1 cellular context compared by ENCODE assay signal in genomic region chr1:151534662-151535278, GRCh38.
TF ChIP-seq lines count a peak whose summit lies in the region.

No MANE protein-coding gene starts in this region.

TF ChIP-seq in HepG2, 621 proteins besides CTCF, POLR2A, EP300 and RAD21 (continued from another document and continues in another):
- TF ChIP-seq, protein P1, sequence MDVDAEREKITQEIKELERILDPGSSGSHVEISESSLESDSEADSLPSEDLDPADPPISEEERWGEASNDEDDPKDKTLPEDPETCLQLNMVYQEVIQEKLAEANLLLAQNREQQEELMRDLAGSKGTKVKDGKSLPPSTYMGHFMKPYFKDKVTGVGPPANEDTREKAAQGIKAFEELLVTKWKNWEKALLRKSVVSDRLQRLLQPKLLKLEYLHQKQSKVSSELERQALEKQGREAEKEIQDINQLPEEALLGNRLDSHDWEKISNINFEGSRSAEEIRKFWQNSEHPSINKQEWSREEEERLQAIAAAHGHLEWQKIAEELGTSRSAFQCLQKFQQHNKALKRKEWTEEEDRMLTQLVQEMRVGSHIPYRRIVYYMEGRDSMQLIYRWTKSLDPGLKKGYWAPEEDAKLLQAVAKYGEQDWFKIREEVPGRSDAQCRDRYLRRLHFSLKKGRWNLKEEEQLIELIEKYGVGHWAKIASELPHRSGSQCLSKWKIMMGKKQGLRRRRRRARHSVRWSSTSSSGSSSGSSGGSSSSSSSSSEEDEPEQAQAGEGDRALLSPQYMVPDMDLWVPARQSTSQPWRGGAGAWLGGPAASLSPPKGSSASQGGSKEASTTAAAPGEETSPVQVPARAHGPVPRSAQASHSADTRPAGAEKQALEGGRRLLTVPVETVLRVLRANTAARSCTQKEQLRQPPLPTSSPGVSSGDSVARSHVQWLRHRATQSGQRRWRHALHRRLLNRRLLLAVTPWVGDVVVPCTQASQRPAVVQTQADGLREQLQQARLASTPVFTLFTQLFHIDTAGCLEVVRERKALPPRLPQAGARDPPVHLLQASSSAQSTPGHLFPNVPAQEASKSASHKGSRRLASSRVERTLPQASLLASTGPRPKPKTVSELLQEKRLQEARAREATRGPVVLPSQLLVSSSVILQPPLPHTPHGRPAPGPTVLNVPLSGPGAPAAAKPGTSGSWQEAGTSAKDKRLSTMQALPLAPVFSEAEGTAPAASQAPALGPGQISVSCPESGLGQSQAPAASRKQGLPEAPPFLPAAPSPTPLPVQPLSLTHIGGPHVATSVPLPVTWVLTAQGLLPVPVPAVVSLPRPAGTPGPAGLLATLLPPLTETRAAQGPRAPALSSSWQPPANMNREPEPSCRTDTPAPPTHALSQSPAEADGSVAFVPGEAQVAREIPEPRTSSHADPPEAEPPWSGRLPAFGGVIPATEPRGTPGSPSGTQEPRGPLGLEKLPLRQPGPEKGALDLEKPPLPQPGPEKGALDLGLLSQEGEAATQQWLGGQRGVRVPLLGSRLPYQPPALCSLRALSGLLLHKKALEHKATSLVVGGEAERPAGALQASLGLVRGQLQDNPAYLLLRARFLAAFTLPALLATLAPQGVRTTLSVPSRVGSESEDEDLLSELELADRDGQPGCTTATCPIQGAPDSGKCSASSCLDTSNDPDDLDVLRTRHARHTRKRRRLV (CRISPR knock-in tag; IDR thresholded peaks at IDR 0.05), result 0 out of 2 replicates have a peak, but pooled peaks have one; percentile 43
- TF ChIP-seq ZNF274 (CRISPR knock-in tag; IDR thresholded peaks at IDR 0.05) (no peak), FIP1L1 (IDR thresholded peaks at IDR 0.05; ENCODE audit: borderline replicate concordance, insufficient read depth, low read depth, low read length) (no peak), ZHX2 (IDR thresholded peaks at IDR 0.05; ENCODE audit: low read depth) (no peak), ZHX2 (CRISPR knock-in tag; IDR thresholded peaks at IDR 0.05; ENCODE audit: borderline replicate concordance) (no peak), SAP130 (CRISPR knock-in tag; IDR thresholded peaks at IDR 0.05; ENCODE audit: low read depth) (peak; percentile 23; the same call in 1 of the 2 replicates), GATAD2A (CRISPR knock-in tag; IDR thresholded peaks at IDR 0.05) (0 out of 2 replicates have a peak, but pooled peaks have one; percentile 17), KAT8 (CRISPR knock-in tag; IDR thresholded peaks at IDR 0.05) (no peak), NONO (IDR thresholded peaks at IDR 0.05) (no peak), NONO (CRISPR knock-in tag; conservative IDR thresholded peaks at IDR 0.05) (no peak), ZNF773 (CRISPR knock-in tag; IDR thresholded peaks at IDR 0.05; ENCODE audit: borderline replicate concordance) (no peak), ZBTB39 (CRISPR knock-in tag; IDR thresholded peaks at IDR 0.05) (no peak), CAMTA2 (CRISPR knock-in tag; IDR thresholded peaks at IDR 0.05; ENCODE audit: borderline replicate concordance) (no peak), TRIM22 (IDR thresholded peaks at IDR 0.05) (no peak), ELF3 (CRISPR knock-in tag; IDR thresholded peaks at IDR 0.05) (0 out of 2 replicates have a peak, but pooled peaks have one; percentile 12), ZBTB8A (CRISPR knock-in tag; IDR thresholded peaks at IDR 0.05; ENCODE audit: borderline replicate concordance, low read depth) (no peak), ZBTB43 (CRISPR knock-in tag; conservative IDR thresholded peaks at IDR 0.05) (no peak), ZNF790 (CRISPR knock-in tag; IDR thresholded peaks at IDR 0.05; ENCODE audit: borderline replicate concordance) (no peak), STAG1 (CRISPR knock-in tag; IDR thresholded peaks at IDR 0.05) (peak; percentile 90), XRCC5 (optimal IDR thresholded peaks at IDR 0.05; ENCODE audit: low read length) (peak; percentile 55), SALL1 (CRISPR knock-in tag; IDR thresholded peaks at IDR 0.05) (peak; percentile 53), SMC3 (IDR thresholded peaks at IDR 0.05; ENCODE audit: low read length) (peak; percentile 83), ZNF570 (CRISPR knock-in tag; IDR thresholded peaks at IDR 0.05; ENCODE audit: borderline replicate concordance) (no peak), MXD4 (CRISPR knock-in tag; IDR thresholded peaks at IDR 0.05) (no peak), ZFYVE20 (CRISPR knock-in tag; IDR thresholded peaks at IDR 0.05; ENCODE audit: borderline replicate concordance, low read depth) (no peak), IRF2 (CRISPR knock-in tag; IDR thresholded peaks at IDR 0.05) (0 out of 2 replicates have a peak, but pooled peaks have one; percentile 34)
- TF ChIP-seq, protein P2, sequence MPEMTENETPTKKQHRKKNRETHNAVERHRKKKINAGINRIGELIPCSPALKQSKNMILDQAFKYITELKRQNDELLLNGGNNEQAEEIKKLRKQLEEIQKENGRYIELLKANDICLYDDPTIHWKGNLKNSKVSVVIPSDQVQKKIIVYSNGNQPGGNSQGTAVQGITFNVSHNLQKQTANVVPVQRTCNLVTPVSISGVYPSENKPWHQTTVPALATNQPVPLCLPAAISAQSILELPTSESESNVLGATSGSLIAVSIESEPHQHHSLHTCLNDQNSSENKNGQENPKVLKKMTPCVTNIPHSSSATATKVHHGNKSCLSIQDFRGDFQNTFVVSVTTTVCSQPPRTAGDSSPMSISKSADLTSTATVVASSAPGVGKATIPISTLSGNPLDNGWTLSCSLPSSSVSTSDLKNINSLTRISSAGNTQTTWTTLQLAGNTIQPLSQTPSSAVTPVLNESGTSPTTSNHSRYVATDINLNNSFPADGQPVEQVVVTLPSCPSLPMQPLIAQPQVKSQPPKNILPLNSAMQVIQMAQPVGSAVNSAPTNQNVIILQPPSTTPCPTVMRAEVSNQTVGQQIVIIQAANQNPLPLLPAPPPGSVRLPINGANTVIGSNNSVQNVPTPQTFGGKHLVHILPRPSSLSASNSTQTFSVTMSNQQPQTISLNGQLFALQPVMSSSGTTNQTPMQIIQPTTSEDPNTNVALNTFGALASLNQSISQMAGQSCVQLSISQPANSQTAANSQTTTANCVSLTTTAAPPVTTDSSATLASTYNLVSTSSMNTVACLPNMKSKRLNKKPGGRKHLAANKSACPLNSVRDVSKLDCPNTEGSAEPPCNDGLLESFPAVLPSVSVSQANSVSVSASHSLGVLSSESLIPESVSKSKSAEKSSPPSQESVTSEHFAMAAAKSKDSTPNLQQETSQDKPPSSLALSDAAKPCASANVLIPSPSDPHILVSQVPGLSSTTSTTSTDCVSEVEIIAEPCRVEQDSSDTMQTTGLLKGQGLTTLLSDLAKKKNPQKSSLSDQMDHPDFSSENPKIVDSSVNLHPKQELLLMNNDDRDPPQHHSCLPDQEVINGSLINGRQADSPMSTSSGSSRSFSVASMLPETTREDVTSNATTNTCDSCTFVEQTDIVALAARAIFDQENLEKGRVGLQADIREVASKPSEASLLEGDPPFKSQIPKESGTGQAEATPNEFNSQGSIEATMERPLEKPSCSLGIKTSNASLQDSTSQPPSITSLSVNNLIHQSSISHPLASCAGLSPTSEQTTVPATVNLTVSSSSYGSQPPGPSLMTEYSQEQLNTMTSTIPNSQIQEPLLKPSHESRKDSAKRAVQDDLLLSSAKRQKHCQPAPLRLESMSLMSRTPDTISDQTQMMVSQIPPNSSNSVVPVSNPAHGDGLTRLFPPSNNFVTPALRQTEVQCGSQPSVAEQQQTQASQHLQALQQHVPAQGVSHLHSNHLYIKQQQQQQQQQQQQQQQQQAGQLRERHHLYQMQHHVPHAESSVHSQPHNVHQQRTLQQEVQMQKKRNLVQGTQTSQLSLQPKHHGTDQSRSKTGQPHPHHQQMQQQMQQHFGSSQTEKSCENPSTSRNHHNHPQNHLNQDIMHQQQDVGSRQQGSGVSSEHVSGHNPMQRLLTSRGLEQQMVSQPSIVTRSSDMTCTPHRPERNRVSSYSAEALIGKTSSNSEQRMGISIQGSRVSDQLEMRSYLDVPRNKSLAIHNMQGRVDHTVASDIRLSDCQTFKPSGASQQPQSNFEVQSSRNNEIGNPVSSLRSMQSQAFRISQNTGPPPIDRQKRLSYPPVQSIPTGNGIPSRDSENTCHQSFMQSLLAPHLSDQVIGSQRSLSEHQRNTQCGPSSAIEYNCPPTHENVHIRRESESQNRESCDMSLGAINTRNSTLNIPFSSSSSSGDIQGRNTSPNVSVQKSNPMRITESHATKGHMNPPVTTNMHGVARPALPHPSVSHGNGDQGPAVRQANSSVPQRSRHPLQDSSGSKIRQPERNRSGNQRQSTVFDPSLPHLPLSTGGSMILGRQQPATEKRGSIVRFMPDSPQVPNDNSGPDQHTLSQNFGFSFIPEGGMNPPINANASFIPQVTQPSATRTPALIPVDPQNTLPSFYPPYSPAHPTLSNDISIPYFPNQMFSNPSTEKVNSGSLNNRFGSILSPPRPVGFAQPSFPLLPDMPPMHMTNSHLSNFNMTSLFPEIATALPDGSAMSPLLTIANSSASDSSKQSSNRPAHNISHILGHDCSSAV (CRISPR knock-in tag; IDR thresholded peaks at IDR 0.05; ENCODE audit: borderline replicate concordance), result no peak
- TF ChIP-seq, protein P3, sequence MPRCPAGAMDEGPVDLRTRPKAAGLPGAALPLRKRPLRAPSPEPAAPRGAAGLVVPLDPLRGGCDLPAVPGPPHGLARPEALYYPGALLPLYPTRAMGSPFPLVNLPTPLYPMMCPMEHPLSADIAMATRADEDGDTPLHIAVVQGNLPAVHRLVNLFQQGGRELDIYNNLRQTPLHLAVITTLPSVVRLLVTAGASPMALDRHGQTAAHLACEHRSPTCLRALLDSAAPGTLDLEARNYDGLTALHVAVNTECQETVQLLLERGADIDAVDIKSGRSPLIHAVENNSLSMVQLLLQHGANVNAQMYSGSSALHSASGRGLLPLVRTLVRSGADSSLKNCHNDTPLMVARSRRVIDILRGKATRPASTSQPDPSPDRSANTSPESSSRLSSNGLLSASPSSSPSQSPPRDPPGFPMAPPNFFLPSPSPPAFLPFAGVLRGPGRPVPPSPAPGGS (CRISPR knock-in tag; IDR thresholded peaks at IDR 0.05), result no peak
